In the genomic region with DNA sequence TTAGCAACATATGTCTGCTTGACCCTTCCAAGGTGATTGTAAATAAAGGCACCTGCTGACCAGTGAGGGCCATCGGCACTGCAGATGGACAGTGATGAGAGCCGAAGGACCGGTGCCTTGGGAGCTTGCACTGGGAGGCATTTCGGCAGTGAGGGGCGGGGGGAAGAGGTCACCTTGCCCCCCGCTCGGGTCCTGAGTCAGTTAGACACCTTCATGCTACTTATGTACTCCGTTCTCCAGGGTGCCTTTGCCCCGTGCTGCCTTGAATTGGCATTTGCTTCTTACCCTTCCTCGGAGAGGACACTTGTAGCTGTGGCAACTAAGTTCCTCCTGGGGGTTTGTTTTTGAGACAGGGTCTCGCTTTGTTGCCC, we compare ENCODE assay signal across 30 cellular contexts.
"Had no signal": no experiment of that assay in that cellular context is flagged by ENCODE, and none has a peak within 500 bp of the region (broad histone marks: within the 10 kb centered on the region; RNA-seq: fewer than 3 reads in every experiment).

No MANE protein-coding gene starts in this region.

- H3K4me3 Mint-ChIP-seq: activated CD4-positive, alpha-beta memory T cell treated with anti-CD3 and anti-CD28 coated beads, Interleukin-2, amount 10 ng/mL, durations not matched to agents 7 days and 5 days; activated CD4-positive, alpha-beta T cell treated with anti-CD3 and anti-CD28 coated beads, Interleukin-2, amount 10 ng/mL, durations not matched to agents 7 days and 5 days; activated naive CD4-positive, alpha-beta T cell treated with anti-CD3 and anti-CD28 coated beads, Interleukin-2, amount 10 ng/mL, durations not matched to agents 7 days and 5 days; activated naive CD8-positive, alpha-beta T cell treated with anti-CD3 and anti-CD28 coated beads, Interleukin-2, amount 10 ng/mL, durations not matched to agents 7 days and 5 days; activated T-cell treated with anti-CD3 and anti-CD28 coated beads, Interleukin-2, amount 50 U/mL, for 24 hours; activated T-cell treated with anti-CD3 and anti-CD28 coated beads, Interleukin-2, amount 50 U/mL, for 72 hours; brain; dendritic cell treated with granulocyte-macrophage colony-stimulating factor and Interleukin-4, amounts not matched to agents 40 ng/mL and 50 ng/mL, for 4 days; WTC11 had no signal

- H3K27ac ChIP-seq: ascending aorta, breast epithelium, cardiac muscle cell, coronary artery, dorsolateral prefrontal cortex, esophagus muscularis mucosa, foreskin keratinocyte, gastrocnemius medialis had no signal

- H3K27ac Mint-ChIP-seq: activated CD4-positive, alpha-beta memory T cell treated with anti-CD3 and anti-CD28 coated beads, Interleukin-2, amount 10 ng/mL, durations not matched to agents 7 days and 5 days; activated CD4-positive, alpha-beta T cell treated with anti-CD3 and anti-CD28 coated beads, Interleukin-2, amount 10 ng/mL, durations not matched to agents 7 days and 5 days; activated naive CD4-positive, alpha-beta T cell treated with anti-CD3 and anti-CD28 coated beads, Interleukin-2, amount 50 U/mL, for 72 hours; activated naive CD8-positive, alpha-beta T cell treated with anti-CD3 and anti-CD28 coated beads, Interleukin-2, amount 10 ng/mL, durations not matched to agents 7 days and 5 days; activated T-cell treated with anti-CD3 and anti-CD28 coated beads, Interleukin-2, amount 50 U/mL, for 24 hours; activated T-cell treated with anti-CD3 and anti-CD28 coated beads, Interleukin-2, amount 50 U/mL, for 72 hours; dendritic cell treated with granulocyte-macrophage colony-stimulating factor and Interleukin-4, amounts not matched to agents 40 ng/mL and 50 ng/mL, for 4 days had no signal

- H3K4me3 ChIP-seq: ascending aorta, breast epithelium, cardiac muscle cell, coronary artery, dorsolateral prefrontal cortex, esophagus muscularis mucosa, gastrocnemius medialis had no signal

- H3K27me3 ChIP-seq: ascending aorta, cardiac muscle cell had no signal

- ATAC-seq: activated naive CD4-positive, alpha-beta T cell treated with anti-CD3 and anti-CD28 coated beads, Interleukin-2, amount 50 U/mL, for 72 hours; activated T-cell treated with anti-CD3 and anti-CD28 coated beads, Interleukin-2, amount 50 U/mL, for 72 hours; foreskin keratinocyte; gastrocnemius medialis; WTC11 had no signal

- DNase-seq: activated CD4-positive, alpha-beta memory T cell treated with anti-CD3 and anti-CD28 coated beads, Interleukin-2, amount 10 ng/mL, durations not matched to agents 7 days and 5 days; activated CD4-positive, alpha-beta T cell treated with anti-CD3 and anti-CD28 coated beads for 1 hour; activated CD4-positive, alpha-beta T cell treated with anti-CD3 and anti-CD28 coated beads for 4 hours; activated CD4-positive, alpha-beta T cell treated with anti-CD3 and anti-CD28 coated beads, Interleukin-2, amount 10 ng/mL, durations not matched to agents 7 days and 5 days; activated CD4-positive, alpha-beta T cell treated with anti-CD3 and anti-CD28 coated beads, Interleukin-2, amount 50 U/mL, for 4 hours; activated CD8-positive, alpha-beta memory T cell treated with anti-CD3 and anti-CD28 coated beads, Interleukin-2, amount 50 U/mL, for 48 hours; activated gamma-delta T cell; activated naive CD4-positive, alpha-beta T cell; activated naive CD4-positive, alpha-beta T cell treated with anti-CD3 and anti-CD28 coated beads, Interleukin-2, amount 10 ng/mL, durations not matched to agents 7 days and 5 days; activated naive CD8-positive, alpha-beta T cell treated with anti-CD3 and anti-CD28 coated beads, Interleukin-2, amount 10 ng/mL, durations not matched to agents 7 days and 5 days; activated T-cell treated with anti-CD3 and anti-CD28 coated beads for 4 hours; activated T-cell treated with anti-CD3 and anti-CD28 coated beads, Interleukin-2, amount 50 U/mL, for 24 hours; activated T-cell treated with anti-CD3 and anti-CD28 coated beads, Interleukin-2, amount 50 U/mL, for 72 hours; central memory CD4-positive, alpha-beta T cell; cerebellar nuclear complex; dorsolateral prefrontal cortex; effector memory CD4-positive, alpha-beta T cell; erythroblast; foreskin keratinocyte; gastrocnemius medialis; T-helper 2 cell had no signal

- H3K9me3 Mint-ChIP-seq: activated CD4-positive, alpha-beta memory T cell treated with anti-CD3 and anti-CD28 coated beads, Interleukin-2, amount 10 ng/mL, durations not matched to agents 7 days and 5 days; activated CD4-positive, alpha-beta T cell treated with anti-CD3 and anti-CD28 coated beads, Interleukin-2, amount 10 ng/mL, durations not matched to agents 7 days and 5 days; activated naive CD4-positive, alpha-beta T cell treated with anti-CD3 and anti-CD28 coated beads, Interleukin-2, amount 10 ng/mL, durations not matched to agents 7 days and 5 days; activated naive CD4-positive, alpha-beta T cell treated with anti-CD3 and anti-CD28 coated beads, Interleukin-2, amount 50 U/mL, for 72 hours; activated naive CD8-positive, alpha-beta T cell treated with anti-CD3 and anti-CD28 coated beads, Interleukin-2, amount 10 ng/mL, durations not matched to agents 7 days and 5 days; activated T-cell treated with anti-CD3 and anti-CD28 coated beads, Interleukin-2, amount 50 U/mL, for 24 hours; activated T-cell treated with anti-CD3 and anti-CD28 coated beads, Interleukin-2, amount 50 U/mL, for 72 hours; brain; dendritic cell treated with granulocyte-macrophage colony-stimulating factor and Interleukin-4, amounts not matched to agents 40 ng/mL and 50 ng/mL, for 4 days; WTC11 had no signal

- H3K36me3 Mint-ChIP-seq: activated naive CD4-positive, alpha-beta T cell treated with anti-CD3 and anti-CD28 coated beads, Interleukin-2, amount 10 ng/mL, durations not matched to agents 7 days and 5 days; activated naive CD4-positive, alpha-beta T cell treated with anti-CD3 and anti-CD28 coated beads, Interleukin-2, amount 50 U/mL, for 72 hours; activated naive CD8-positive, alpha-beta T cell treated with anti-CD3 and anti-CD28 coated beads, Interleukin-2, amount 10 ng/mL, durations not matched to agents 7 days and 5 days; brain; WTC11 had no signal

- H3K36me3 ChIP-seq: ascending aorta, breast epithelium, cardiac muscle cell, esophagus muscularis mucosa, gastrocnemius medialis had no signal

- H3K9me3 ChIP-seq: ascending aorta, breast epithelium, esophagus muscularis mucosa, gastrocnemius medialis had no signal

- H3K4me1 Mint-ChIP-seq: WTC11 had no signal

- H3K4me1 ChIP-seq: ascending aorta, breast epithelium, gastrocnemius medialis had no signal
